In genomic region chr19:58499021-58499927, GRCh38 we compare ENCODE assay signal across 8 cellular contexts. TPM values are rescaled to one million over a fixed set of nuclear protein-coding genes. Genes with fewer than 3 reads are reported as not detected.
DNase-seq lines count a peak whose midpoint lies in the region; ATAC-seq, FAIRE-seq and TF ChIP-seq lines count a peak whose summit lies in the region.

No MANE protein-coding gene starts in this region.

- no peaks in the 10 kb centered on the region for H3K36me3 ChIP-seq in HepG2 (replicated peaks in 1 of 2; ENCODE audit: control insufficient read depth in 1 of 2, insufficient read depth in 2 of 2, low read length in 2 of 2)

- H4K20me1 ChIP-seq in HepG2 (ENCODE audit: insufficient read depth, low read length): no peaks in the 10 kb centered on the region

- DNase-seq in CD14-positive monocyte (ENCODE audit: low spot score) (peak; percentile 100), NCI-H526 treated with DMSO at 0.1 percent for 48 hours (lab: John Stamatoyannopoulos, UW) (peak; percentile 97), dermis blood vessel endothelial cell (peak; percentile 98), HepG2 (ENCODE audit: low spot score) (peak; percentile 98)
- peak; percentile 94 to 99 for DNase-seq in activated CD4-positive, alpha-beta T cell treated with anti-CD3 and anti-CD28 coated beads, Interleukin-2, amount 50 U/mL, for 24 hours (ENCODE audit: low read depth in 1 of 2, low spot score in 1 of 2)
- peak; percentile 99 to 100 for DNase-seq in stimulated activated CD4-positive, alpha-beta T cell treated with anti-CD3 and anti-CD28 coated beads, Interleukin-2, amount 100 ng/mL, for 48 hours

- H3K4me3 Mint-ChIP-seq in CD14-positive monocyte: peak overlapping the region; percentile 82 to 90

- peak; percentile 95 for FAIRE-seq in HepG2 (lab: Jason Lieb, UNC)

- BruUV-seq in HepG2 (replicated peaks; lab: Mats Ljungman, UMichigan): no TSS peak

- TF ChIP-seq EP300 in HepG2 (IDR thresholded peaks at IDR 0.05; ENCODE audit: low read depth in 2 of 2, low read length in 2 of 2) (peak; percentile 15 to 59; a peak in 1 of 4 replicates), HepG2 (CRISPR knock-in tag; IDR thresholded peaks at IDR 0.05; ENCODE audit: borderline replicate concordance) (peak; percentile 53; the same call in 1 of the 2 replicates)

- TF ChIP-seq POLR2A in HepG2 (IDR thresholded peaks at IDR 0.05; ENCODE audit: insufficient read depth in 1 of 2, low read depth in 2 of 2, low read length in 2 of 2): peak; percentile 14 to 68

- CTCF ChIA-PET in HepG2 (lab: Yijun Ruan, JAX; ENCODE audit: low intra/inter-chr PET ratio, low total read pairs): no interaction called here

- peak overlapping the region; percentile 60 to 87 (median 77) for H3K4me3 ChIP-seq in HepG2 (replicated peaks in 1 of 3; ENCODE audit: insufficient read depth in 1 of 3, low read depth in 2 of 3, low read length in 3 of 3)

- peaks cover 14 to 28% (median 20%) of the 10 kb centered on the region in 7 donors for H3K9me3 Mint-ChIP-seq in CD14-positive monocyte

- H3K79me2 ChIP-seq in HepG2 (ENCODE audit: insufficient read depth, low read length): peaks cover 17% of the 10 kb centered on the region

- TF ChIP-seq CTCF in CD14-positive monocyte (IDR thresholded peaks at IDR 0.05) (peak; percentile 18), HepG2 (CRISPR knock-in tag; IDR thresholded peaks at IDR 0.05) (peak; percentile 67)

- H3K4me2 ChIP-seq in HepG2 (ENCODE audit: low read depth, low read length): peak overlapping the region; percentile 85

- TF ChIP-seq RAD21 in HepG2 (CRISPR knock-in tag; IDR thresholded peaks at IDR 0.05): peak; percentile 71

- POLR2A ChIA-PET in HepG2 (lab: Yijun Ruan, JAX): interaction anchor here (0.9 to 3.6 kb wide), 9 partner anchors 9 to 194 kb away, joined by 3 to 44 read pairs (median 4); partner anchors contain the start of genes ERVK3-1, RPS5, SLC27A5 and TRIM28

- peaks cover 0 to 6% of the 10 kb centered on the region in 2 donors for H3K36me3 Mint-ChIP-seq in CD14-positive monocyte

- peaks cover 4 to 12% (median 7%) of the 10 kb centered on the region in 3 donors for H3K27me3 Mint-ChIP-seq in CD14-positive monocyte (ENCODE audit: low read depth in 3 of 3)

- H3K27ac ChIP-seq in HepG2 (ENCODE audit: extremely low read length, insufficient read depth, low read length): peak overlapping the region; percentile 68

- ATAC-seq in GM19328 (IDR thresholded peaks at IDR 0.05; ENCODE audit: unreplicated experiment) (peak; percentile 94), HG03469 (IDR thresholded peaks at IDR 0.05; ENCODE audit: unreplicated experiment) (peak; percentile 66), HepG2 (peak; percentile 96)

- under 1% methylated on average over 11 of the region's 60 CpGs for WGBS in HepG2 (ENCODE audit: low lambda C conversion rate)

- in situ Hi-C loops in HepG2 (cut with HindIII; ENCODE audit: extremely low pct_ligation_motif_present, low pct_unique_long_range_greater_than_20kb): no loop called here

- intact Hi-C loops in CD14-positive monocyte (cut with micrococcal nuclease): loop anchor here in 1 of 2 donors (1.0 kb wide), 1 partner anchor 32 kb away; the partner anchor contains the start of gene ZNF324
- intact Hi-C loops in HepG2 (cut with micrococcal nuclease; ENCODE audit: unreplicated experiment): loop anchor here (2.0 kb wide), 1 partner anchor 20 kb away; the partner anchor contains the start of gene ZBTB45

- peaks cover 14% of the 10 kb centered on the region for H3K4me1 Mint-ChIP-seq in CD14-positive monocyte

- no peaks in the 10 kb centered on the region; a peak in 1 of 5 replicates for H3K27me3 ChIP-seq in HepG2 (ENCODE audit: control insufficient read depth in 1 of 2, insufficient read depth in 2 of 2, low read length in 2 of 2)

- H2AFZ ChIP-seq in HepG2 (ENCODE audit: low read length): peak overlapping the region; percentile 51

- H3K9ac ChIP-seq in HepG2 (ENCODE audit: insufficient read depth, low read depth, low read length): peak overlapping the region; percentile 78

- H3K9me3 ChIP-seq in HepG2 (ENCODE audit: low read length): no peaks in the 10 kb centered on the region

- peak overlapping the region; percentile 88 to 94 (median 92) for H3K27ac Mint-ChIP-seq in CD14-positive monocyte

- peaks cover 37% of the 10 kb centered on the region for H3K4me1 ChIP-seq in HepG2 (ENCODE audit: insufficient read depth, low read length)

RNA-seq across cellular contexts. Expression of gene SLC27A5, which starts 12.5 kb away (rescaled TPM):
- polyA plus RNA-seq in CD14-positive monocyte: 1 to 10 TPM; 2.8 to 2.9 TPM
- 3.7 and 4.1 TPM in 2 replicates for total RNA-seq in dermis blood vessel endothelial cell
- total RNA-seq in HepG2 (2016; rRNA removed; fragmentation: Illumina TruSeq; extraction: Trizol): 40.2 and 41.2 TPM in 2 replicates
- 49.0 and 49.9 TPM in 2 replicates for total RNA-seq in HepG2 (2016; cell fraction: cytosol; rRNA removed; fragmentation: Illumina TruSeq; extraction: Trizol; ENCODE audit: low read depth)
- total RNA-seq in HepG2 (2016; cell fraction: insoluble cytoplasmic fraction; rRNA removed; fragmentation: Illumina TruSeq; extraction: Trizol): 39.8 and 42.2 TPM in 2 replicates
- 59.4 and 64.1 TPM in 2 replicates for total RNA-seq in HepG2 (2016; cell fraction: membrane; rRNA removed; fragmentation: Illumina TruSeq; extraction: Trizol)
- total RNA-seq in HepG2 (2016; cell fraction: nucleus; rRNA removed; fragmentation: Illumina TruSeq; extraction: Trizol): 18.8 and 20.1 TPM in 2 replicates
- 30.3 and 36.5 TPM in 2 replicates for polyA plus RNA-seq in HepG2 (2011; rRNA removed)
- 39.8 and 55.5 TPM in 2 replicates for polyA plus RNA-seq in HepG2 (2011; cell fraction: cytosol; rRNA removed)
- polyA plus RNA-seq in HepG2 (2011; cell fraction: nucleus; rRNA removed): 39.1 and 43.9 TPM in 2 replicates
- 25.9 and 32.1 TPM in 2 replicates for polyA plus RNA-seq in HepG2 (2012)
- 47.2 and 55.8 TPM in 2 replicates for polyA plus RNA-seq in HepG2 (2016; cell fraction: cytosol; fragmentation: Illumina TruSeq; extraction: Trizol; ENCODE audit: low read depth)
- 36.1 and 36.3 TPM in 2 replicates for polyA plus RNA-seq in HepG2 (2016; cell fraction: insoluble cytoplasmic fraction; fragmentation: Illumina TruSeq; extraction: Trizol; ENCODE audit: low read depth)
- 47.0 and 55.2 TPM in 2 replicates for polyA plus RNA-seq in HepG2 (2016; cell fraction: membrane; fragmentation: Illumina TruSeq; extraction: Trizol; ENCODE audit: low read depth)
- 21.2 and 23.9 TPM in 2 replicates for polyA plus RNA-seq in HepG2 (2016; cell fraction: nucleus; fragmentation: Illumina TruSeq; extraction: Trizol; ENCODE audit: insufficient read depth, low read depth)
- 66.1 and 97.3 TPM in 2 replicates for polyA minus RNA-seq in HepG2 (2011; rRNA and poly(A)+ RNA removed; ENCODE audit: low replicate concordance)
- polyA minus RNA-seq in HepG2 (2011; cell fraction: cytosol; rRNA and poly(A)+ RNA removed): 7.8 and 9.5 TPM in 2 replicates
- polyA minus RNA-seq in HepG2 (2011; cell fraction: nucleus; rRNA and poly(A)+ RNA removed): 18.9 and 20.1 TPM in 2 replicates

RNA-seq across cellular contexts. Expression of gene ZBTB45, which starts 20.3 kb away (rescaled TPM):
- polyA plus RNA-seq in CD14-positive monocyte: 1 to 10 TPM; 2.2 to 2.6 TPM
- 6.1 and 9.3 TPM in 2 replicates for total RNA-seq in dermis blood vessel endothelial cell
- total RNA-seq in HepG2 (2016; rRNA removed; fragmentation: Illumina TruSeq; extraction: Trizol): 2.0 and 3.7 TPM in 2 replicates
- 1.0 and 1.1 TPM in 2 replicates for total RNA-seq in HepG2 (2016; cell fraction: cytosol; rRNA removed; fragmentation: Illumina TruSeq; extraction: Trizol; ENCODE audit: low read depth)
- total RNA-seq in HepG2 (2016; cell fraction: insoluble cytoplasmic fraction; rRNA removed; fragmentation: Illumina TruSeq; extraction: Trizol): 1.9 and 3.8 TPM in 2 replicates
- total RNA-seq in HepG2 (2016; cell fraction: membrane; rRNA removed; fragmentation: Illumina TruSeq; extraction: Trizol): 2.8 TPM in 2 replicates
- total RNA-seq in HepG2 (2016; cell fraction: nucleus; rRNA removed; fragmentation: Illumina TruSeq; extraction: Trizol): 2.7 and 3.4 TPM in 2 replicates
- polyA plus RNA-seq in HepG2 (2011; rRNA removed): 3.0 and 3.2 TPM in 2 replicates
- 1.7 and 2.6 TPM in 2 replicates for polyA plus RNA-seq in HepG2 (2011; cell fraction: cytosol; rRNA removed)
- 10.2 and 12.2 TPM in 2 replicates for polyA plus RNA-seq in HepG2 (2011; cell fraction: nucleus; rRNA removed)
- 2.7 and 4.2 TPM in 2 replicates for polyA plus RNA-seq in HepG2 (2012)
- polyA plus RNA-seq in HepG2 (2016; cell fraction: cytosol; fragmentation: Illumina TruSeq; extraction: Trizol; ENCODE audit: low read depth): 0.78 and 0.83 TPM in 2 replicates
- polyA plus RNA-seq in HepG2 (2016; cell fraction: insoluble cytoplasmic fraction; fragmentation: Illumina TruSeq; extraction: Trizol; ENCODE audit: low read depth): 3.5 and 3.8 TPM in 2 replicates
- 2.0 and 2.4 TPM in 2 replicates for polyA plus RNA-seq in HepG2 (2016; cell fraction: membrane; fragmentation: Illumina TruSeq; extraction: Trizol; ENCODE audit: low read depth)
- polyA plus RNA-seq in HepG2 (2016; cell fraction: nucleus; fragmentation: Illumina TruSeq; extraction: Trizol; ENCODE audit: insufficient read depth, low read depth): 6.2 and 6.8 TPM in 2 replicates
- 6.6 and 8.8 TPM in 2 replicates for polyA minus RNA-seq in HepG2 (2011; rRNA and poly(A)+ RNA removed; ENCODE audit: low replicate concordance)
- 2.9 and 3.8 TPM in 2 replicates for polyA minus RNA-seq in HepG2 (2011; cell fraction: cytosol; rRNA and poly(A)+ RNA removed)
- 7.0 and 7.3 TPM in 2 replicates for polyA minus RNA-seq in HepG2 (2011; cell fraction: nucleus; rRNA and poly(A)+ RNA removed)

RNA-seq across cellular contexts. Expression of gene ZNF446, which starts 23.1 kb away (rescaled TPM):
- polyA plus RNA-seq in CD14-positive monocyte (1 to 10 TPM; 2.0 to 2.2 TPM), HepG2 (2011; rRNA removed) (3.0 and 3.8 TPM in 2 replicates)
- total RNA-seq in dermis blood vessel endothelial cell (7.1 and 7.6 TPM in 2 replicates), HepG2 (2016; rRNA removed; fragmentation: Illumina TruSeq; extraction: Trizol) (2.5 and 3.6 TPM in 2 replicates)
- 0.81 and 0.97 TPM in 2 replicates for total RNA-seq in HepG2 (2016; cell fraction: cytosol; rRNA removed; fragmentation: Illumina TruSeq; extraction: Trizol; ENCODE audit: low read depth)
- 2.5 and 3.8 TPM in 2 replicates for total RNA-seq in HepG2 (2016; cell fraction: insoluble cytoplasmic fraction; rRNA removed; fragmentation: Illumina TruSeq; extraction: Trizol)
- 2.1 and 2.7 TPM in 2 replicates for total RNA-seq in HepG2 (2016; cell fraction: membrane; rRNA removed; fragmentation: Illumina TruSeq; extraction: Trizol)
- total RNA-seq in HepG2 (2016; cell fraction: nucleus; rRNA removed; fragmentation: Illumina TruSeq; extraction: Trizol): 3.2 and 3.9 TPM in 2 replicates
- polyA plus RNA-seq in HepG2 (2011; cell fraction: cytosol; rRNA removed): 1.6 and 3.9 TPM in 2 replicates
- polyA plus RNA-seq in HepG2 (2011; cell fraction: nucleus; rRNA removed): 9.0 and 9.4 TPM in 2 replicates
- 2.8 and 3.6 TPM in 2 replicates for polyA plus RNA-seq in HepG2 (2012)
- polyA plus RNA-seq in HepG2 (2016; cell fraction: cytosol; fragmentation: Illumina TruSeq; extraction: Trizol; ENCODE audit: low read depth): 0.83 and 0.97 TPM in 2 replicates
- 2.7 and 3.2 TPM in 2 replicates for polyA plus RNA-seq in HepG2 (2016; cell fraction: insoluble cytoplasmic fraction; fragmentation: Illumina TruSeq; extraction: Trizol; ENCODE audit: low read depth)
- 1.7 TPM in 2 replicates for polyA plus RNA-seq in HepG2 (2016; cell fraction: membrane; fragmentation: Illumina TruSeq; extraction: Trizol; ENCODE audit: low read depth)
- polyA plus RNA-seq in HepG2 (2016; cell fraction: nucleus; fragmentation: Illumina TruSeq; extraction: Trizol; ENCODE audit: insufficient read depth, low read depth): 5.3 and 7.0 TPM in 2 replicates
- 6.2 and 6.7 TPM in 2 replicates for polyA minus RNA-seq in HepG2 (2011; rRNA and poly(A)+ RNA removed; ENCODE audit: low replicate concordance)
- polyA minus RNA-seq in HepG2 (2011; cell fraction: cytosol; rRNA and poly(A)+ RNA removed): 1.2 and 2.2 TPM in 2 replicates
- 5.5 and 6.0 TPM in 2 replicates for polyA minus RNA-seq in HepG2 (2011; cell fraction: nucleus; rRNA and poly(A)+ RNA removed)

RNA-seq across cellular contexts. Expression of gene ZNF324, which starts 32.4 kb away (rescaled TPM):
- polyA plus RNA-seq in CD14-positive monocyte (1 to 10 TPM; 4.1 to 5.3 TPM), HepG2 (2011; rRNA removed) (1.1 and 1.6 TPM in 2 replicates)
- total RNA-seq in dermis blood vessel endothelial cell (13.1 and 18.5 TPM in 2 replicates), HepG2 (2016; rRNA removed; fragmentation: Illumina TruSeq; extraction: Trizol) (4.0 and 4.7 TPM in 2 replicates)
- 0.30 and 1.2 TPM in 2 replicates for total RNA-seq in HepG2 (2016; cell fraction: cytosol; rRNA removed; fragmentation: Illumina TruSeq; extraction: Trizol; ENCODE audit: low read depth)
- total RNA-seq in HepG2 (2016; cell fraction: insoluble cytoplasmic fraction; rRNA removed; fragmentation: Illumina TruSeq; extraction: Trizol): 4.0 and 5.4 TPM in 2 replicates
- 1.7 and 1.8 TPM in 2 replicates for total RNA-seq in HepG2 (2016; cell fraction: membrane; rRNA removed; fragmentation: Illumina TruSeq; extraction: Trizol)
- total RNA-seq in HepG2 (2016; cell fraction: nucleus; rRNA removed; fragmentation: Illumina TruSeq; extraction: Trizol): 4.7 and 6.2 TPM in 2 replicates
- polyA plus RNA-seq in HepG2 (2011; cell fraction: cytosol; rRNA removed): 1.5 and 1.6 TPM in 2 replicates
- 6.4 TPM in 2 replicates for polyA plus RNA-seq in HepG2 (2011; cell fraction: nucleus; rRNA removed)
- 1.8 and 2.3 TPM in 2 replicates for polyA plus RNA-seq in HepG2 (2012)
- 0.07 and 0.16 TPM in 2 replicates for polyA plus RNA-seq in HepG2 (2016; cell fraction: cytosol; fragmentation: Illumina TruSeq; extraction: Trizol; ENCODE audit: low read depth)
- polyA plus RNA-seq in HepG2 (2016; cell fraction: insoluble cytoplasmic fraction; fragmentation: Illumina TruSeq; extraction: Trizol; ENCODE audit: low read depth): 2.1 and 2.5 TPM in 2 replicates
- polyA plus RNA-seq in HepG2 (2016; cell fraction: membrane; fragmentation: Illumina TruSeq; extraction: Trizol; ENCODE audit: low read depth): 0.45 and 0.47 TPM in 2 replicates
- polyA plus RNA-seq in HepG2 (2016; cell fraction: nucleus; fragmentation: Illumina TruSeq; extraction: Trizol; ENCODE audit: insufficient read depth, low read depth): 3.4 and 3.6 TPM in 2 replicates
- 10.2 and 18.5 TPM in 2 replicates for polyA minus RNA-seq in HepG2 (2011; rRNA and poly(A)+ RNA removed; ENCODE audit: low replicate concordance)
- 1.9 and 2.6 TPM in 2 replicates for polyA minus RNA-seq in HepG2 (2011; cell fraction: cytosol; rRNA and poly(A)+ RNA removed)
- 10.4 and 13.9 TPM in 2 replicates for polyA minus RNA-seq in HepG2 (2011; cell fraction: nucleus; rRNA and poly(A)+ RNA removed)

RNA-seq across cellular contexts. Expression of gene TRIM28, which starts 44.6 kb away (rescaled TPM):
- polyA plus RNA-seq in CD14-positive monocyte (10 to 100 TPM; 16.2 to 35.0 TPM), HepG2 (2011; rRNA removed) (439 and 461 TPM in 2 replicates)
- total RNA-seq in dermis blood vessel endothelial cell (259 and 492 TPM in 2 replicates), HepG2 (2016; rRNA removed; fragmentation: Illumina TruSeq; extraction: Trizol) (302 and 361 TPM in 2 replicates)
- total RNA-seq in HepG2 (2016; cell fraction: cytosol; rRNA removed; fragmentation: Illumina TruSeq; extraction: Trizol; ENCODE audit: low read depth): 29.3 and 34.8 TPM in 2 replicates
- 282 and 373 TPM in 2 replicates for total RNA-seq in HepG2 (2016; cell fraction: insoluble cytoplasmic fraction; rRNA removed; fragmentation: Illumina TruSeq; extraction: Trizol)
- 118 and 119 TPM in 2 replicates for total RNA-seq in HepG2 (2016; cell fraction: membrane; rRNA removed; fragmentation: Illumina TruSeq; extraction: Trizol)
- 266 and 307 TPM in 2 replicates for total RNA-seq in HepG2 (2016; cell fraction: nucleus; rRNA removed; fragmentation: Illumina TruSeq; extraction: Trizol)
- polyA plus RNA-seq in HepG2 (2011; cell fraction: cytosol; rRNA removed): 192 and 284 TPM in 2 replicates
- 913 and 1,149 TPM in 2 replicates for polyA plus RNA-seq in HepG2 (2011; cell fraction: nucleus; rRNA removed)
- polyA plus RNA-seq in HepG2 (2012): 400 and 525 TPM in 2 replicates
- 31.8 and 43.0 TPM in 2 replicates for polyA plus RNA-seq in HepG2 (2016; cell fraction: cytosol; fragmentation: Illumina TruSeq; extraction: Trizol; ENCODE audit: low read depth)
- 296 and 460 TPM in 2 replicates for polyA plus RNA-seq in HepG2 (2016; cell fraction: insoluble cytoplasmic fraction; fragmentation: Illumina TruSeq; extraction: Trizol; ENCODE audit: low read depth)
- polyA plus RNA-seq in HepG2 (2016; cell fraction: membrane; fragmentation: Illumina TruSeq; extraction: Trizol; ENCODE audit: low read depth): 94.7 and 105 TPM in 2 replicates
- 574 and 592 TPM in 2 replicates for polyA plus RNA-seq in HepG2 (2016; cell fraction: nucleus; fragmentation: Illumina TruSeq; extraction: Trizol; ENCODE audit: insufficient read depth, low read depth)
- 1,983 and 2,170 TPM in 2 replicates for polyA minus RNA-seq in HepG2 (2011; rRNA and poly(A)+ RNA removed; ENCODE audit: low replicate concordance)
- 465 and 488 TPM in 2 replicates for polyA minus RNA-seq in HepG2 (2011; cell fraction: cytosol; rRNA and poly(A)+ RNA removed)
- 351 and 419 TPM in 2 replicates for polyA minus RNA-seq in HepG2 (2011; cell fraction: nucleus; rRNA and poly(A)+ RNA removed)

Comparison
In these comparisons a context has a peak if more than half of its experiments do, and no peak if none do; other contexts are left out.
1. Peak in every context shown above with its lines: DNase-seq, ATAC-seq, H3K4me3 ChIP-seq and H3K27ac ChIP-seq.